Comparison of ENCODE assay signal across 2 cellular contexts in the genomic region with DNA sequence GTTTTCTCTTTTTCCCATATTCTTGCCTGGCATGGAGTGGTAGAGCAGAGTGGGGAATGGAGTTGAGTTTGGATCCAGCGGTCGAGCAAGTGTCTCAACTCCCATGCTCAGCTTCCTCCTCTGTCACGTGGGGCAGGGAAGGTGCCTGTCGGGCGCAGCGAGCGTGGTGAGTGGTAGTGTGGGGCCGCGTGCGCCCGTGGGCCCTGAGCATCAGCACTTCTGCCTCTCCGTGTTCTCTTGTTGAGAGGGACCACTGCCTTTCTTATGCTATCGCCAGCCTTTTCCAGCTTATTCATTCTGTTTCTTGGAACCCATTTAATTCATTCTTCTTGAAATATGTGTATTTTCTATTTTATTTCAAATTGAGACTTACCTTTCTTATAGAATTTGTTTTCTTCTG.
TF ChIP-seq lines count a peak whose summit lies in the region.

No MANE protein-coding gene starts in this region.

TF ChIP-seq in HCT116, 20 proteins besides CTCF, POLR2A, EP300 and RAD21:
- TF ChIP-seq POLR2AphosphoS5 (IDR thresholded peaks at IDR 0.05; ENCODE audit: low read depth, low read length) = no peak
- no peak for TF ChIP-seq ZNF274 (IDR thresholded peaks at IDR 0.05; ENCODE audit: low read depth, low read length)
- TF ChIP-seq EZH2 (IDR thresholded peaks at IDR 0.05) = no peak
- no peak for TF ChIP-seq CEBPB (IDR thresholded peaks at IDR 0.05; ENCODE audit: low read depth)
- TF ChIP-seq EGR1 (IDR thresholded peaks at IDR 0.05; ENCODE audit: low read depth) = no peak
- TF ChIP-seq YY1 (IDR thresholded peaks at IDR 0.05; ENCODE audit: extremely low read depth, insufficient replicate concordance, low read depth, low read length) = no peak
- TF ChIP-seq ZFX (IDR thresholded peaks at IDR 0.05) = no peak
- no peak for TF ChIP-seq ATF3 (IDR thresholded peaks at IDR 0.05)
- TF ChIP-seq SP1 (IDR thresholded peaks at IDR 0.05; ENCODE audit: low read depth) = no peak
- TF ChIP-seq JUND (IDR thresholded peaks at IDR 0.05) = no peak
- no peak for TF ChIP-seq REST (IDR thresholded peaks at IDR 0.05; ENCODE audit: low read depth)
- no peak for TF ChIP-seq SRF (IDR thresholded peaks at IDR 0.05; ENCODE audit: low read depth)
- no peak for TF ChIP-seq EZH2phosphoT487 (IDR thresholded peaks at IDR 0.05; ENCODE audit: borderline replicate concordance)

TF ChIP-seq in H1, 55 proteins besides CTCF, POLR2A, EP300 and RAD21:
- no peak for TF ChIP-seq SP2 (IDR thresholded peaks at IDR 0.05; ENCODE audit: low read length)
- no peak for TF ChIP-seq ATF2 (IDR thresholded peaks at IDR 0.05; ENCODE audit: low read length)
- TF ChIP-seq RBBP5 (IDR thresholded peaks at IDR 0.05; ENCODE audit: borderline replicate concordance, low read depth, low read length) = no peak
- no peak for TF ChIP-seq SP1 (IDR thresholded peaks at IDR 0.05; ENCODE audit: low read depth, low read length)
TF ChIP-seq in H1: peak in this region for 0.
